Comparison of ENCODE assay signal across 10 cellular contexts in the genomic region with DNA sequence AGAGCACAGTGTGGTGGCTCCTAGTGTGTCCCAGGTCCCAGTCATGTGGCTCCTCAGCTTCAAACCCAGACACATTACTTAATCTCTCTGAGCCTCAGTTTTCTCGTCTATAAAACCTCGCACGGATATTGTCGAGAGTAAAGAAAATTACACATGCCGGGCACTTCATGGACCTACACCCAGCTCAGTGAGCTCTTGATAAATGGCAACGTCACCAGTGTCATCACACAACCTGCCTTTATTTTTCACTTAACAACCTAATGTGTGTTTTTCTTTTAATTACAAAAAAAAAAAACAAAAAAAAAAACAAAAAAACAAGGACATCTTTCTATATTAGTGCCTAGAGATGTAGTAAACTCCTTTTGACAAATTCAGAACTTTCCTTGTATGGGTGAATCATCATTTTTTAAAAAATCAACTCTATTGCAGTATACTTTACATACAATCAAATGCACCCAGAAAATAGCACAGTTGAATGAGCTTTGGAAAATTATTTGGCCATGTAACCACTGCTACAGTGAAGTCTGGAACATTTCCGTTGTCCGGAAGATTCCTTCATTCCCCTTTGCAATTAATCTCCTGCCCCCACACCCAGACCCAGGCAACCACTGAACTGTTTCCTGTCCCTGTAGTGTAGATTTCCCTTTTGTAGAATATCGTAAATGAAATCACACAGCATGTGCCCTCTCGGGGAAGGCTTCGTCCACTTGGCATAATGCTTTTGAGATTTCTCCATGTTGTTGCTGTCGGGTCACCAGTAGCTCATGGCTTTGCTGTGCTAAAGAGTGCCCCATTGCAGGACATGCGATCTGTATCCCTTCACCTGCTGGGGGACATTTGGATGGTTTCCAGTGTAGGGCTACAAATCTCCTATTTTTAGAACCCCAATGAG.
DNase-seq lines count a peak whose midpoint lies in the region; ATAC-seq and TF ChIP-seq lines count a peak whose summit lies in the region.
"Had no signal": no experiment of that assay in that cellular context is flagged by ENCODE, and none has a peak within 500 bp of the region (broad histone marks: within the 10 kb centered on the region; RNA-seq: fewer than 3 reads in every experiment).

No MANE protein-coding gene starts in this region.

- no peaks in the 10 kb centered on the region for H3K9me3 ChIP-seq in lower lobe of right lung
- no peaks in the 10 kb centered on the region for H3K9me3 ChIP-seq in thoracic aorta

- TF ChIP-seq CTCF in brain (conservative IDR thresholded peaks at IDR 0.05) (no peak), lower lobe of right lung (IDR thresholded peaks at IDR 0.05) (no peak), thoracic aorta (IDR thresholded peaks at IDR 0.05) (no peak)

- no peak overlapping the region for H3K4me3 Mint-ChIP-seq in brain
- H3K4me3 Mint-ChIP-seq: T-helper 17 cell had no signal

- H3K27ac ChIP-seq in lower lobe of right lung (peak overlapping the region; percentile 52), thoracic aorta (no peak overlapping the region)

- no peaks in the 10 kb centered on the region for H3K4me1 Mint-ChIP-seq in brain
- H3K4me1 Mint-ChIP-seq: T-helper 17 cell had no signal

- H3K4me1 ChIP-seq in lower lobe of right lung (peaks cover 26% of the 10 kb centered on the region), thoracic aorta (ENCODE audit: control insufficient read depth in 1 of 2, low read depth in 2 of 2) (peaks cover 0 to 17% of the 10 kb centered on the region in 2 donors)

- peak overlapping the region; percentile 10 for H3K4me3 ChIP-seq in lower lobe of right lung
- H3K4me3 ChIP-seq in thoracic aorta: peak overlapping the region; percentile 39

- DNase-seq in activated effector memory CD4-positive, alpha-beta T cell treated with anti-CD3 and anti-CD28 coated beads, Interleukin-2, amount 50 U/mL, for 16 hours: peak; percentile 47
- no peak for DNase-seq in activated effector memory CD4-positive, alpha-beta T cell treated with Interleukin-2 at 50 U/mL for 16 hours
- DNase-seq in lower lobe of right lung (no peak), thoracic aorta (ENCODE audit: low spot score) (no peak), HEK293T (ENCODE audit: extremely low spot score) (no peak)
- DNase-seq: NCI-H1436, T-helper 17 cell had no signal

- no peaks in the 10 kb centered on the region for H3K27me3 ChIP-seq in lower lobe of right lung (ENCODE audit: low read depth)
- H3K27me3 ChIP-seq in thoracic aorta (replicated peaks; ENCODE audit: insufficient read depth): no peaks in the 10 kb centered on the region

- intact Hi-C loops in lower lobe of right lung (cut with DNase I): loop anchor here (10.0 kb wide), 1 partner anchor 160 kb away; no protein-coding TSS in a partner anchor

- no peaks in the 10 kb centered on the region for H3K36me3 Mint-ChIP-seq in brain

- CTCF ChIA-PET in HEK293T (lab: Yijun Ruan, JAX): interaction anchor here (0.6 to 1.3 kb wide), 3 partner anchors 13 to 348 kb away, joined by 3 to 6 read pairs (median 6); no protein-coding TSS in a partner anchor

- H3K27me3 Mint-ChIP-seq in brain: no peaks in the 10 kb centered on the region

- H3K27ac Mint-ChIP-seq in brain: peak overlapping the region in 3 of 5 experiments; percentile 43 to 62 (median 56)
- H3K27ac Mint-ChIP-seq: T-helper 17 cell had no signal

- H3K9me3 Mint-ChIP-seq in brain: no peaks in the 10 kb centered on the region

- POLR2A ChIA-PET in HEK293T (lab: Yijun Ruan, JAX): interaction anchor here (0.8 kb wide), 1 partner anchor 204 kb away, joined by 4 read pairs; a partner anchor contains a TSS

- ATAC-seq in lower lobe of right lung: no peak
- no peak for ATAC-seq in thoracic aorta (ENCODE audit: insufficient number of reproducible peaks, low FRiP score, low read depth)
- ATAC-seq in HG02798 (IDR thresholded peaks at IDR 0.05; ENCODE audit: poor library complexity, unreplicated experiment): no peak
- ATAC-seq in HG02571 (IDR thresholded peaks at IDR 0.05; ENCODE audit: unreplicated experiment): no peak
- ATAC-seq: T-helper 17 cell had no signal

- H3K36me3 ChIP-seq in lower lobe of right lung (no peaks in the 10 kb centered on the region), thoracic aorta (no peaks in the 10 kb centered on the region)

TF ChIP-seq in HEK293T, 16 proteins besides CTCF, POLR2A, EP300 and RAD21:
- TF ChIP-seq SUZ12 (IDR thresholded peaks at IDR 0.05): no peak
- TF ChIP-seq ELF4 (IDR thresholded peaks at IDR 0.05): no peak
- TF ChIP-seq FOXM1 (IDR thresholded peaks at IDR 0.05; ENCODE audit: borderline replicate concordance): no peak
- TF ChIP-seq CTBP1 (IDR thresholded peaks at IDR 0.05; ENCODE audit: borderline replicate concordance): no peak
- TF ChIP-seq, protein P1, sequence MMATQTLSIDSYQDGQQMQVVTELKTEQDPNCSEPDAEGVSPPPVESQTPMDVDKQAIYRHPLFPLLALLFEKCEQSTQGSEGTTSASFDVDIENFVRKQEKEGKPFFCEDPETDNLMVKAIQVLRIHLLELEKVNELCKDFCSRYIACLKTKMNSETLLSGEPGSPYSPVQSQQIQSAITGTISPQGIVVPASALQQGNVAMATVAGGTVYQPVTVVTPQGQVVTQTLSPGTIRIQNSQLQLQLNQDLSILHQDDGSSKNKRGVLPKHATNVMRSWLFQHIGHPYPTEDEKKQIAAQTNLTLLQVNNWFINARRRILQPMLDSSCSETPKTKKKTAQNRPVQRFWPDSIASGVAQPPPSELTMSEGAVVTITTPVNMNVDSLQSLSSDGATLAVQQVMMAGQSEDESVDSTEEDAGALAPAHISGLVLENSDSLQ (IDR thresholded peaks at IDR 0.05): no peak
- TF ChIP-seq TARDBP (IDR thresholded peaks at IDR 0.05): no peak
